Comparison of ENCODE assay signal across 11 cellular contexts in the genomic region with DNA sequence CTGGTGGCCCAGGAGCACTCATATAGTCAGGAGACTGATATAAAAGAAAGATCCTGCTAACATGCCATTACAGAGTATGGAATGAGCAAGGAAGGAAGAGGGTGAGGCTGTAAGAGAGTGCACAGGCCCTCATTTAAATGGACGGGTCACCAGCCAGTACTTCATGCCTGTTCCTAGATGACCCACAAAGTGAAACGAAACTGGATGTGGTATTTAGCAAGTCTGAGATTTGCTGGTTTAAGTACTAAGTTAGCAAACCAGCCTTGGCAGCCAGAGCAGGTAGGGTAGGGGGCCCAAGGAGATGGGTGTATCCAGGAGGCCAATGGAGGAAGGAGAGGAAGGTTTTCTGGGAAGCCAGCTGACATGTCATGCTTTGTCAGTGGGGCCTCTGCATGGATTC. TPM values are rescaled to one million over a fixed set of nuclear protein-coding genes. Genes with fewer than 3 reads are reported as not detected.
DNase-seq lines count a peak whose midpoint lies in the region; ATAC-seq and TF ChIP-seq lines count a peak whose summit lies in the region.
"Had no signal": no experiment of that assay in that cellular context is flagged by ENCODE, and none has a peak within 500 bp of the region (broad histone marks: within the 10 kb centered on the region; RNA-seq: fewer than 3 reads in every experiment).

No MANE protein-coding gene starts in this region.

- peaks cover 82% of the 10 kb centered on the region for H3K4me1 Mint-ChIP-seq in osteocyte (ENCODE audit: unreplicated experiment)

- CTCF ChIA-PET in RWPE1 (lab: Yijun Ruan, JAX): no interaction called here

- intact Hi-C loops in head of caudate nucleus (cut with DNase I): no loop called here

- no peak for DNase-seq in RWPE1 (ENCODE audit: low spot score)
- DNase-seq in osteocyte (ENCODE audit: extremely low spot score, unreplicated experiment): no peak
- DNase-seq in DMS 273 (lab: John Stamatoyannopoulos, UW; ENCODE audit: unreplicated experiment): no peak
- DNase-seq in head of caudate nucleus: no peak
- DNase-seq in KG1 (lab: John Stamatoyannopoulos, UW): no peak
- DNase-seq: NCI-H1048; posterior cingulate gyrus; stimulated activated CD8-positive, alpha-beta memory T cell treated with anti-CD3 and anti-CD28 coated beads, Interleukin-4, amount 100 ng/mL, for 48 hours had no signal

- peaks cover 30% of the 10 kb centered on the region for H3K36me3 Mint-ChIP-seq in osteocyte (ENCODE audit: unreplicated experiment)
- H3K36me3 Mint-ChIP-seq: brain had no signal

- POLR2A ChIA-PET in RWPE1 (lab: Yijun Ruan, JAX; ENCODE audit: low non-redundant PET): no interaction called here

- H3K27ac Mint-ChIP-seq in osteocyte (ENCODE audit: unreplicated experiment): peak overlapping the region; percentile 99
- H3K27ac Mint-ChIP-seq: brain had no signal

- peak overlapping the region; percentile 24; the same call in 1 of the 2 replicates for H3K27ac ChIP-seq in RWPE1

- TF ChIP-seq CTCF in RWPE1 (conservative IDR thresholded peaks at IDR 0.05; ENCODE audit: low read depth): no peak
- TF ChIP-seq CTCF in osteocyte (IDR thresholded peaks at IDR 0.05): no peak

- ATAC-seq in GM19351 (IDR thresholded peaks at IDR 0.05; ENCODE audit: unreplicated experiment): peak; percentile 37
- peak; percentile 27 for ATAC-seq in HG02852 (IDR thresholded peaks at IDR 0.05; ENCODE audit: unreplicated experiment)

- H3K9me3 Mint-ChIP-seq in osteocyte (ENCODE audit: unreplicated experiment): no peaks in the 10 kb centered on the region
- H3K9me3 Mint-ChIP-seq: brain had no signal

- no peak overlapping the region for H3K4me3 Mint-ChIP-seq in osteocyte (ENCODE audit: unreplicated experiment)
- H3K4me3 Mint-ChIP-seq: brain had no signal

- H3K27me3 Mint-ChIP-seq in osteocyte (ENCODE audit: unreplicated experiment): no peaks in the 10 kb centered on the region

RNA-seq across cellular contexts. Expression of a gene that starts 15.9 kb away (rescaled TPM):
- 193 and 197 TPM in 2 replicates for total RNA-seq in osteocyte
